8 cellular contexts compared by ENCODE assay signal in the genomic region with DNA sequence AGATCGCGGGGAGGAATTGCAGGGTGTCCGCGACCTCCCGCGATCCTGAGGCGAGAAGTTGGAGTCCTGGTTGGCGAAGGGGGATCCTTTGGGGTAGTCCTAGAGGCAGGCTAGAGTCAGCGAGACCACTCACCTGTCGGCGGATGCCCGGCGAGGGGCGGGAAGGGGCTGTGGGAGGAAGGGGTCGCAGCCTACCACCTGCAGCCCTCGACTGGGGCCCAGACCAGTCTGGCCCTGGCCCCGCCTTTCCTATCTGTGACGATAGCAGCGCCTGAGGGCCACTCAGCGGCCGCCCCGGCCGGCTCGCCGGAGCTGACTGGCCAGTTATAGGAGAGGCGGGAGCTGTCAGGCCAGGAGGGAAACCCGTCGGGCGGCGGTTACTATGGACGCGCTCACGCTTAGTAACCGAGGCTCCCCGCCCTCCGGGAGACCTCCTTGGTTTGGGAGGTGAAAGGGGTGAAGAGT. TPM values are rescaled to one million over a fixed set of nuclear protein-coding genes. Genes with fewer than 3 reads are reported as not detected.
DNase-seq lines count a peak whose midpoint lies in the region; ATAC-seq and TF ChIP-seq lines count a peak whose summit lies in the region.

A gene (minus strand): TSS at position 213 of the 465 bp plus-strand sequence. CDS start 10,012 bp downstream, outside the sequence.

- no peak within 1 kb of the TSS for H3K9ac ChIP-seq in IMR-90 (ENCODE audit: low read depth, low read length)

- H3K4me2 ChIP-seq in IMR-90 (ENCODE audit: low read depth, low read length) (peak within 1 kb of the TSS; percentile 68), osteoblast (ENCODE audit: insufficient read depth, low read length) (peak within 1 kb of the TSS; percentile 93)

- no peaks in the 10 kb centered on the region for H3K36me3 ChIP-seq in CD4-positive, CD25-positive, alpha-beta regulatory T cell (ENCODE audit: control insufficient read depth, insufficient read depth, low read length)
- H3K36me3 ChIP-seq in IMR-90 (ENCODE audit: control insufficient read depth, insufficient read depth, low read length) (no peaks in the 10 kb centered on the region), ascending aorta (no peaks in the 10 kb centered on the region), heart right ventricle (no peaks in the 10 kb centered on the region), osteoblast (ENCODE audit: insufficient read depth, low read length) (no peaks in the 10 kb centered on the region)

- peak within 1 kb of the TSS in 1 of 3 donors; percentile 60 for H3K27ac Mint-ChIP-seq in CD4-positive, CD25-positive, alpha-beta regulatory T cell

- H3K27me3 Mint-ChIP-seq in CD4-positive, CD25-positive, alpha-beta regulatory T cell, result peaks cover 67% of the 10 kb centered on the region

- H4K8ac ChIP-seq in IMR-90 (ENCODE audit: low read depth in 2 of 2, low read length in 2 of 2), result no peak within 1 kb of the TSS

- no peaks in the 10 kb centered on the region for H3K79me2 ChIP-seq in osteoblast (ENCODE audit: insufficient read depth, low read length)

- peaks cover 5 to 7% (median 5%) of the 10 kb centered on the region in 4 donors for H3K4me1 Mint-ChIP-seq in CD4-positive, CD25-positive, alpha-beta regulatory T cell

- H3K4ac ChIP-seq in IMR-90 (ENCODE audit: low read depth, low read length), result no peak within 1 kb of the TSS

- H3K9me1 ChIP-seq in IMR-90 (ENCODE audit: insufficient read depth, low read length), result no peaks in the 10 kb centered on the region

- no peak within 1 kb of the TSS for H3K4me3 ChIP-seq in CD4-positive, CD25-positive, alpha-beta regulatory T cell (ENCODE audit: low read depth, low read length)
- H3K4me3 ChIP-seq in IMR-90 (ENCODE audit: insufficient read depth, low read depth, low read length) (peak within 1 kb of the TSS; percentile 37), ascending aorta (peak within 1 kb of the TSS; percentile 24 to 62), heart right ventricle (peak within 1 kb of the TSS; percentile 29 to 68 (median 58)), osteoblast (ENCODE audit: insufficient read depth, low read length) (peak within 1 kb of the TSS; percentile 69)

- peaks cover 34% of the 10 kb centered on the region for H3K27me3 ChIP-seq in CD4-positive, CD25-positive, alpha-beta regulatory T cell (ENCODE audit: control insufficient read depth, insufficient read depth, low read length)
- H3K27me3 ChIP-seq in IMR-90 (ENCODE audit: control insufficient read depth, insufficient read depth, low read length) (peaks cover 13% of the 10 kb centered on the region), ascending aorta (no peaks in the 10 kb centered on the region), heart right ventricle (peaks cover 0 to 58% (median 11%) of the 10 kb centered on the region in 7 donors), osteoblast (ENCODE audit: insufficient read depth, low read length) (peaks cover 8% of the 10 kb centered on the region)

- no peak within 1 kb of the TSS for H2BK15ac ChIP-seq in IMR-90 (ENCODE audit: low read depth, low read length)

- no peak for DNase-seq in CD4-positive, CD25-positive, alpha-beta regulatory T cell
- peak; percentile 55 for DNase-seq in IMR-90
- peak; percentile 36 to 86 for DNase-seq in ascending aorta (ENCODE audit: low spot score in 2 of 2)
- peak; percentile 84 to 88 for DNase-seq in heart right ventricle
- DNase-seq in osteoblast (ENCODE audit: insufficient read length, low spot score, missing footprints), result peak; percentile 95
- no peak for DNase-seq in central memory CD4-positive, alpha-beta T cell

- peak within 1 kb of the TSS in 3 of 4 donors; percentile 57 to 79 (median 58) for H3K4me3 Mint-ChIP-seq in CD4-positive, CD25-positive, alpha-beta regulatory T cell

- CTCF ChIA-PET in IMR-90 (lab: Yijun Ruan, JAX), result interaction anchor here (0.7 kb wide), 1 partner anchor 1910 kb away, joined by 4 read pairs; no protein-coding TSS in a partner anchor

- in situ Hi-C loops in IMR-90 (cut with MboI; ENCODE audit: low sequenced_read_pairs), result no loop called here

- H3K9me3 Mint-ChIP-seq in CD4-positive, CD25-positive, alpha-beta regulatory T cell, result peaks cover 0 to 8% (median 1%) of the 10 kb centered on the region in 7 donors

- H3K4me1 ChIP-seq in CD4-positive, CD25-positive, alpha-beta regulatory T cell (ENCODE audit: control insufficient read depth, insufficient read depth, low read length, poor library complexity, severe bottlenecking), result peaks cover 8% of the 10 kb centered on the region
- H3K4me1 ChIP-seq in IMR-90 (ENCODE audit: control insufficient read depth, insufficient read depth, low read length), result no peaks in the 10 kb centered on the region
- H3K4me1 ChIP-seq in ascending aorta, result peaks cover 4 to 5% of the 10 kb centered on the region in 2 donors
- H3K4me1 ChIP-seq in heart right ventricle, result peaks cover 0 to 13% (median 10%) of the 10 kb centered on the region in 9 donors
- H3K4me1 ChIP-seq in osteoblast (ENCODE audit: insufficient read depth, low read length), result peaks cover 32% of the 10 kb centered on the region

- no peak within 1 kb of the TSS for H3K27ac ChIP-seq in CD4-positive, CD25-positive, alpha-beta regulatory T cell (ENCODE audit: insufficient read depth, low read length, poor library complexity, severe bottlenecking)
- H3K27ac ChIP-seq in IMR-90 (ENCODE audit: insufficient read depth, low read length), result no peak within 1 kb of the TSS
- no peak within 1 kb of the TSS for H3K27ac ChIP-seq in ascending aorta
- H3K27ac ChIP-seq in heart right ventricle, result no peak within 1 kb of the TSS
- peak within 1 kb of the TSS; percentile 73 for H3K27ac ChIP-seq in osteoblast (ENCODE audit: low read depth, low read length)

- H2BK5ac ChIP-seq in IMR-90 (ENCODE audit: low read depth, low read length, poor library complexity, severe bottlenecking), result no peak within 1 kb of the TSS

- no peak within 1 kb of the TSS for H4K91ac ChIP-seq in IMR-90 (ENCODE audit: insufficient read depth, low read depth, low read length)

- H3K79me1 ChIP-seq in IMR-90 (ENCODE audit: low read depth in 1 of 2, low read length in 2 of 2), result no peaks in the 10 kb centered on the region

- no peak within 1 kb of the TSS for H3K14ac ChIP-seq in IMR-90 (replicated peaks; ENCODE audit: low read depth, low read length)

- H2AFZ ChIP-seq in IMR-90 (replicated peaks; ENCODE audit: low read length, poor library complexity) (peak within 1 kb of the TSS; percentile 84), osteoblast (ENCODE audit: low read length) (peak within 1 kb of the TSS; percentile 96)

- no peaks in the 10 kb centered on the region for H4K20me1 ChIP-seq in IMR-90 (ENCODE audit: insufficient read depth, low read length)
- H4K20me1 ChIP-seq in osteoblast (ENCODE audit: insufficient read depth, low read length), result no peaks in the 10 kb centered on the region

- no peak within 1 kb of the TSS for H2BK20ac ChIP-seq in IMR-90 (ENCODE audit: low read depth, low read length)

- dilution Hi-C loops in IMR-90 (cut with HindIII; ENCODE audit: low sequenced_read_pairs, unreplicated experiment), result no loop called here

- no peak within 1 kb of the TSS for H4K5ac ChIP-seq in IMR-90 (ENCODE audit: low read depth, low read length)

- no peak within 1 kb of the TSS for H3K18ac ChIP-seq in IMR-90 (ENCODE audit: low read depth, low read length)

- POLR2A ChIA-PET in IMR-90 (lab: Charles Lee; ENCODE audit: unreplicated experiment), result no interaction called here

- no peak for TF ChIP-seq RAD21 in IMR-90 (IDR thresholded peaks at IDR 0.05; ENCODE audit: low read length)

- no peak within 1 kb of the TSS for H2AK9ac ChIP-seq in IMR-90 (replicated peaks; ENCODE audit: low read depth, low read length, poor library complexity)

- intact Hi-C loops in IMR-90 (cut with micrococcal nuclease), result loop anchor here (10.0 kb wide), 1 partner anchor 77 kb away; a partner anchor contains a TSS
- intact Hi-C loops in ascending aorta (cut with DNase I), result no loop called here
- intact Hi-C loops in heart right ventricle (cut with DNase I), result loop anchor here in 6 of 10 donors (5.0 to 10.0 kb wide), 5 partner anchors 64 to 163 kb away; a partner anchor contains a TSS

- H3K56ac ChIP-seq in IMR-90 (ENCODE audit: extremely low read depth, insufficient read depth, low read length), result no peak within 1 kb of the TSS

- ATAC-seq in CD4-positive, CD25-positive, alpha-beta regulatory T cell (ENCODE audit: low read depth in 2 of 2), result no peak
- ATAC-seq in IMR-90 (ENCODE audit: low read depth) (peak; percentile 99), heart right ventricle (peak; percentile 100), HG02610 (IDR thresholded peaks at IDR 0.05; ENCODE audit: unreplicated experiment) (no peak), HG03159 (IDR thresholded peaks at IDR 0.05; ENCODE audit: unreplicated experiment) (no peak)

- WGBS in IMR-90 (ENCODE audit: extremely low coverage in 2 of 2, insufficient read length in 1 of 2), 2 experiments, result 4% methylated on average over 27 of the region's 36 CpGs; no CpG with 5 or more reads in 1 of the 2 experiments
- 1 to 2% methylated on average over 34 to 36 of the region's 36 CpGs for WGBS in heart right ventricle, 2 donors

- peaks cover 5% of the 10 kb centered on the region for H3K36me3 Mint-ChIP-seq in CD4-positive, CD25-positive, alpha-beta regulatory T cell

- H2BK120ac ChIP-seq in IMR-90 (ENCODE audit: low read depth, low read length), result no peak within 1 kb of the TSS

- no peaks in the 10 kb centered on the region for H3K9me3 ChIP-seq in CD4-positive, CD25-positive, alpha-beta regulatory T cell (ENCODE audit: control insufficient read depth in 2 of 2, low read length in 2 of 2)
- H3K9me3 ChIP-seq in IMR-90 (ENCODE audit: control insufficient read depth, insufficient read depth, low read length), result no peaks in the 10 kb centered on the region
- H3K9me3 ChIP-seq in ascending aorta, result peaks cover 0 to 6% of the 10 kb centered on the region in 2 donors
- peaks cover 0 to 5% (median 0%) of the 10 kb centered on the region in 11 donors for H3K9me3 ChIP-seq in heart right ventricle
- H3K9me3 ChIP-seq in osteoblast (ENCODE audit: low read depth, low read length), result no peaks in the 10 kb centered on the region

- TF ChIP-seq CTCF in IMR-90 (conservative IDR thresholded peaks at IDR 0.05; ENCODE audit: low read depth, low read length) (no peak), ascending aorta (IDR thresholded peaks at IDR 0.05) (no peak), heart right ventricle (IDR thresholded peaks at IDR 0.05) (no peak), osteoblast (IDR thresholded peaks at IDR 0.05; ENCODE audit: extremely low read depth, low read depth, low read length) (no peak)

- H3K23ac ChIP-seq in IMR-90 (ENCODE audit: low read depth, low read length), result no peak within 1 kb of the TSS

- no peak for TF ChIP-seq POLR2A in IMR-90 (IDR thresholded peaks at IDR 0.05; ENCODE audit: low read depth, low read length)

- no peak within 1 kb of the TSS for H2AK5ac ChIP-seq in IMR-90 (ENCODE audit: low read depth, low read length)

- BruUV-seq in IMR-90 (replicated peaks; lab: Mats Ljungman, UMichigan), result no TSS peak

RNA-seq across cellular contexts. Expression of the gene that starts here (rescaled TPM):
- total RNA-seq in CD4-positive, CD25-positive, alpha-beta regulatory T cell, result 1.2 TPM
- polyA plus RNA-seq in CD4-positive, CD25-positive, alpha-beta regulatory T cell, result under 1 TPM in 1 of 4 donors, not detected in 3; 0.34 TPM
- total RNA-seq in IMR-90 (2012; rRNA removed), result not detected in 2 replicates
- 0.15 and 0.59 TPM in 2 replicates for polyA plus RNA-seq in IMR-90 (2012; rRNA removed)
- polyA plus RNA-seq in IMR-90 (2012; cell fraction: cytosol; rRNA removed), result 0.20 and 0.47 TPM in 2 replicates
- polyA plus RNA-seq in IMR-90 (2012; cell fraction: nucleus; rRNA removed; ENCODE audit: low replicate concordance), result 0.96 and 1.4 TPM in 2 replicates
- not detected for total RNA-seq in ascending aorta
- total RNA-seq in heart right ventricle, result 1 to 10 TPM in 1 of 10 donors, under 1 TPM in 6, not detected in 3; 0.26 to 1.1 (median 0.68) TPM
- under 1 TPM; 0.14 to 0.88 TPM for polyA plus RNA-seq in heart right ventricle
- 0.36 TPM in 1 of 2 replicates, not detected in the other for total RNA-seq in osteoblast

Comparison
In these comparisons a context has a peak if more than half of its experiments do, and no peak if none do; other contexts are left out.
1. Peak in DNase-seq and H3K4me3 ChIP-seq in ascending aorta; RNA of the gene not detected or under 1 TPM.
2. Peak in DNase-seq, H3K4me3 ChIP-seq, H3K27ac ChIP-seq and H3K4me2 ChIP-seq in osteoblast; RNA of the gene not detected or under 1 TPM.
3. ATAC-seq: peak in IMR-90 (single experiment) and heart right ventricle (8 of 8); none in CD4-positive, CD25-positive, alpha-beta regulatory T cell (0 of 2), HG02610 (single experiment) and HG03159 (single experiment).
4. DNase-seq: peak in IMR-90 (single experiment) and heart right ventricle (2 of 2); none in CD4-positive, CD25-positive, alpha-beta regulatory T cell (0 of 3) and central memory CD4-positive, alpha-beta T cell (single experiment).